ENCODE assay signal across 9 cellular contexts in the genomic region with DNA sequence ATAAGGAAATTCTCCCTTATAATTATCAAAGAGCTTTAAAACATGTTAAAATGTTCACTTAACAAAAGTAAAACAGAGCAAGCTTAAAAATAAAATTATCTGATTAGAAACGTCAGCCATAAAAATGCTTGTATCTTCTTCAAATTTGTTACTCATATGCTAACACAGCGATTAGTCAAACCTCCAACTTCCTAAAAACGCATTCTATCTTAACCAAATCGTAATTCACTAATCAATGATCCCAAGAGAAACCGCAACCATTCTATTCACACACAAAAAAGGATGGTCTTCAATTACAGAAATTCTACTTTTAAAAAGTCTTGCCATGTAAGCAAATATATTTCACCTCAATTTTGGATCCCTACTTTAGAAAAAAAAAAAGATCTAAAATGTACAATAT. TPM values are rescaled to one million over a fixed set of nuclear protein-coding genes. Genes with fewer than 3 reads are reported as not detected.
DNase-seq lines count a peak whose midpoint lies in the region; ATAC-seq, FAIRE-seq and TF ChIP-seq lines count a peak whose summit lies in the region.
"Had no signal": no experiment of that assay in that cellular context is flagged by ENCODE, and none has a peak within 500 bp of the region (broad histone marks: within the 10 kb centered on the region; RNA-seq: fewer than 3 reads in every experiment).

No MANE protein-coding gene starts in this region.

- H3K4me2 ChIP-seq in BLaER1 (peak overlapping the region; percentile 95), KMS-11 (peak overlapping the region; percentile 100), K562 (ENCODE audit: insufficient read depth, low read length) (peak overlapping the region; percentile 81)

- DNase-seq in K562 (ENCODE audit: extremely low read depth in 1 of 4, low spot score in 3 of 4) (no peak), naive B cell (no peak), medulla oblongata (ENCODE audit: extremely low spot score) (no peak), GF-D8 (lab: John Stamatoyannopoulos, UW) (no peak), A172 (ENCODE audit: low spot score) (no peak)
- DNase-seq: WERI-Rb-1 had no signal

- POLR2A ChIA-PET in K562 (lab: Yijun Ruan, JAX) = interaction anchor here (0.5 to 2.2 kb wide), 3 partner anchors 90 to 486 kb away, joined by 3 to 7 read pairs (median 3); no protein-coding TSS in a partner anchor

- H3K4me1 Mint-ChIP-seq in naive B cell = peaks cover 52 to 58% (median 52%) of the 10 kb centered on the region in 3 donors

- no peak for TF ChIP-seq POLR2A in K562 (conservative IDR thresholded peaks at IDR 0.05)

- no peak for TF ChIP-seq EP300 in K562 (IDR thresholded peaks at IDR 0.05; ENCODE audit: low read length)

- TF ChIP-seq RAD21 in K562 (CRISPR knock-in tag; conservative IDR thresholded peaks at IDR 0.05 in 1 of 2, IDR thresholded peaks at IDR 0.05 in 1 of 2) = no peak

- H3K4me3 Mint-ChIP-seq in naive B cell = peak overlapping the region; percentile 94 to 99 (median 98)

- H3K4me3 ChIP-seq in BLaER1 (peak overlapping the region; percentile 98), KMS-11 (IDR thresholded peaks at IDR 0.05; ENCODE audit: insufficient read depth, low read depth, low read length) (no peak overlapping the region), K562 (peak overlapping the region; percentile 87)

- peaks cover 22 to 26% of the 10 kb centered on the region in 2 donors for H3K36me3 Mint-ChIP-seq in naive B cell

- in situ Hi-C loops in K562 (cut with MboI) = no loop called here

- CTCF ChIA-PET in K562 (lab: Yijun Ruan, JAX; ENCODE audit: low intra/inter-chr PET ratio) = no interaction called here

- peak overlapping the region; percentile 93 to 100 (median 98) for H3K27ac Mint-ChIP-seq in naive B cell

- H3K27ac ChIP-seq in BLaER1 (peak overlapping the region; percentile 96), KMS-11 (peak overlapping the region; percentile 84), K562 (ENCODE audit: extremely low read depth, low read depth, low read length) (peak overlapping the region; percentile 56; the same call in 2 of the 3 replicates)
- H3K27ac ChIP-seq: WERI-Rb-1 had no signal

- FAIRE-seq in K562 (lab: Jason Lieb, UNC) = no peak

- peaks cover 51% of the 10 kb centered on the region for H3K4me1 ChIP-seq in BLaER1
- H3K4me1 ChIP-seq in KMS-11 (ENCODE audit: low read depth, poor library complexity, severe bottlenecking) = peaks cover 68% of the 10 kb centered on the region
- H3K4me1 ChIP-seq in K562 (replicated peaks in 1 of 2; ENCODE audit: control insufficient read depth in 2 of 2, insufficient read depth in 2 of 2, low read length in 2 of 2) = peaks cover 8 to 27% of the 10 kb centered on the region in 2 experiments; a peak in 4 of 5 replicates

- peaks cover 6% of the 10 kb centered on the region; the same call in 1 of the 2 replicates for H3K36me3 ChIP-seq in BLaER1
- no peaks in the 10 kb centered on the region for H3K36me3 ChIP-seq in KMS-11 (ENCODE audit: insufficient read depth)
- no peaks in the 10 kb centered on the region for H3K36me3 ChIP-seq in K562 (ENCODE audit: control insufficient read depth, insufficient read depth, low read length)

- H3K79me2 ChIP-seq in KMS-11 (ENCODE audit: insufficient read depth, low read depth) (peaks cover 69% of the 10 kb centered on the region), K562 (ENCODE audit: control insufficient read depth, insufficient read depth, low read length) (peaks cover 66% of the 10 kb centered on the region)

- TF ChIP-seq CTCF in KMS-11 (conservative IDR thresholded peaks at IDR 0.05; ENCODE audit: low read depth, low read length) (no peak), K562 (IDR thresholded peaks at IDR 0.05 in 2 of 3, conservative IDR thresholded peaks at IDR 0.05 in 1 of 3; ENCODE audit: insufficient read depth in 2 of 3, low read depth in 1 of 3, low read length in 3 of 3) (no peak)

- H3K27me3 Mint-ChIP-seq in naive B cell = no peaks in the 10 kb centered on the region

- H3K9me3 Mint-ChIP-seq in naive B cell = no peaks in the 10 kb centered on the region

- BruUV-seq in K562 (replicated peaks; lab: Mats Ljungman, UMichigan) = no TSS peak

- peak overlapping the region; percentile 97 for H3K9ac ChIP-seq in BLaER1
- peak overlapping the region; percentile 89 for H3K9ac ChIP-seq in KMS-11
- H3K9ac ChIP-seq in K562 (ENCODE audit: insufficient read depth in 1 of 2, low read depth in 2 of 2, low read length in 2 of 2) = peak overlapping the region; percentile 74 to 81; a peak in 3 of 4 replicates

- H3K27me3 ChIP-seq in BLaER1 (no peaks in the 10 kb centered on the region), KMS-11 (ENCODE audit: insufficient read depth, low read depth) (no peaks in the 10 kb centered on the region), K562 (ENCODE audit: control insufficient read depth in 2 of 2, insufficient read depth in 2 of 2, low read length in 2 of 2) (no peaks in the 10 kb centered on the region)

- H4K20me1 ChIP-seq in BLaER1 (peaks cover 64% of the 10 kb centered on the region), KMS-11 (ENCODE audit: insufficient read depth) (peaks cover 35% of the 10 kb centered on the region), K562 (replicated peaks; ENCODE audit: control insufficient read depth, insufficient read depth, low read length) (no peaks in the 10 kb centered on the region)

- H2AFZ ChIP-seq in KMS-11 (ENCODE audit: low read depth) (no peak overlapping the region), K562 (ENCODE audit: low read depth, low read length) (no peak overlapping the region)

- WGBS in K562 (ENCODE audit: insufficient coverage, low coverage, missing lambda C conversion rate) = 0% methylated on average over 5 of the region's 5 CpGs

- intact Hi-C loops in K562 (cut with micrococcal nuclease) = loop anchor here (5.0 kb wide), 1 partner anchor 92 kb away; no protein-coding TSS in a partner anchor

- H3K9me3 ChIP-seq in BLaER1 (no peaks in the 10 kb centered on the region), K562 (replicated peaks; ENCODE audit: control insufficient read depth, insufficient read depth, low read depth, low read length) (no peaks in the 10 kb centered on the region)

- ATAC-seq in K562 = no peak
- ATAC-seq in naive B cell (ENCODE audit: low read depth in 2 of 2) = no peak
- ATAC-seq in HG03135 (IDR thresholded peaks at IDR 0.05; ENCODE audit: unreplicated experiment) = no peak

- no peaks in the 10 kb centered on the region for H3K9me1 ChIP-seq in K562 (ENCODE audit: control insufficient read depth, insufficient read depth, low read length)

TF ChIP-seq in K562, 482 proteins besides CTCF, POLR2A, EP300 and RAD21 (continues in another document):
- TF ChIP-seq CEBPZ (IDR thresholded peaks at IDR 0.05; ENCODE audit: borderline replicate concordance, low read depth, low read length) = no peak
- TF ChIP-seq C11orf30 (IDR thresholded peaks at IDR 0.05; ENCODE audit: low read depth) = peak; percentile 50; the same call in 1 of the 2 replicates

RNA-seq across cellular contexts. Expression of gene STK17B, which starts 1.9 kb away (rescaled TPM):
- total RNA-seq in K562 (2011; cell fraction: chromatin; rRNA removed; ENCODE audit: low replicate concordance) = 7.1 and 33.2 TPM in 2 replicates
- 3.5 and 5.3 TPM in 2 replicates for total RNA-seq in K562 (2011; cell fraction: nucleolus; rRNA removed)
- total RNA-seq in K562 (2011; cell fraction: nucleoplasm; rRNA removed) = 11.3 and 18.7 TPM in 2 replicates
- total RNA-seq in K562 (2014; rRNA removed) = 8.2 and 8.5 TPM in 2 replicates
- 13.1 and 17.5 TPM in 2 replicates for total RNA-seq in K562 (2014; rRNA removed; fragmentation: Illumina TruSeq; extraction: Trizol)
- total RNA-seq in K562 (2015; rRNA removed; fragmentation: Illumina TruSeq; extraction: Trizol) = 15.2 and 17.7 TPM in 2 replicates
- 9.5 and 10.6 TPM in 2 replicates for total RNA-seq in K562 (2021)
- polyA plus RNA-seq in K562 (2011; rRNA removed) = 10.0 and 11.7 TPM in 2 replicates
- 1.4 and 2.8 TPM in 2 replicates for polyA plus RNA-seq in K562 (2011; cell fraction: cytosol; rRNA removed)
- polyA plus RNA-seq in K562 (2011; cell fraction: nucleus; rRNA removed) = 2.9 and 5.0 TPM in 2 replicates
- polyA plus RNA-seq in K562 (2012) = 6.2 and 7.9 TPM in 2 replicates
- 6.6 and 7.6 TPM in 2 replicates for polyA plus RNA-seq in K562 (2014; fragmentation: Illumina TruSeq; extraction: Trizol)
- 1 to 10 TPM; 2.3 to 3.0 TPM for polyA plus RNA-seq in K562 (2014; fragmentation: Nextera tagmentation; extraction: Ambion mirVana)
- 4.5 TPM in 2 replicates for polyA plus RNA-seq in K562 (2014; rRNA removed)
- 18.0 and 24.4 TPM in 2 replicates for polyA minus RNA-seq in K562 (2011; rRNA and poly(A)+ RNA removed)
- 7.1 and 7.9 TPM in 2 replicates for polyA minus RNA-seq in K562 (2011; cell fraction: cytosol; rRNA and poly(A)+ RNA removed)
- 8.5 and 15.6 TPM in 2 replicates for polyA minus RNA-seq in K562 (2011; cell fraction: nucleus; rRNA and poly(A)+ RNA removed)
- 100 to 1,000 TPM in 5 of 6 donors, 10 to 100 TPM in 1; 90.2 to 162 (median 118) TPM for polyA plus RNA-seq in naive B cell (ENCODE audit: low read depth in 6 of 6)
- total RNA-seq in A172 (2014; rRNA removed; shearing (Covaris generic)) = 19.5 and 20.5 TPM in 2 replicates
